ENCODE assay signal across 8 cellular contexts in genomic region chr5:150357326-150358260, GRCh38. TPM values are rescaled to one million over a fixed set of nuclear protein-coding genes. Genes with fewer than 3 reads are reported as not detected.
A peak's percentile ranks its signal among the peaks of the same experiment; 100 is the strongest.
DNase-seq lines count a peak whose midpoint lies in the region; ATAC-seq lines count a peak whose summit lies in the region.

A gene with protein sequence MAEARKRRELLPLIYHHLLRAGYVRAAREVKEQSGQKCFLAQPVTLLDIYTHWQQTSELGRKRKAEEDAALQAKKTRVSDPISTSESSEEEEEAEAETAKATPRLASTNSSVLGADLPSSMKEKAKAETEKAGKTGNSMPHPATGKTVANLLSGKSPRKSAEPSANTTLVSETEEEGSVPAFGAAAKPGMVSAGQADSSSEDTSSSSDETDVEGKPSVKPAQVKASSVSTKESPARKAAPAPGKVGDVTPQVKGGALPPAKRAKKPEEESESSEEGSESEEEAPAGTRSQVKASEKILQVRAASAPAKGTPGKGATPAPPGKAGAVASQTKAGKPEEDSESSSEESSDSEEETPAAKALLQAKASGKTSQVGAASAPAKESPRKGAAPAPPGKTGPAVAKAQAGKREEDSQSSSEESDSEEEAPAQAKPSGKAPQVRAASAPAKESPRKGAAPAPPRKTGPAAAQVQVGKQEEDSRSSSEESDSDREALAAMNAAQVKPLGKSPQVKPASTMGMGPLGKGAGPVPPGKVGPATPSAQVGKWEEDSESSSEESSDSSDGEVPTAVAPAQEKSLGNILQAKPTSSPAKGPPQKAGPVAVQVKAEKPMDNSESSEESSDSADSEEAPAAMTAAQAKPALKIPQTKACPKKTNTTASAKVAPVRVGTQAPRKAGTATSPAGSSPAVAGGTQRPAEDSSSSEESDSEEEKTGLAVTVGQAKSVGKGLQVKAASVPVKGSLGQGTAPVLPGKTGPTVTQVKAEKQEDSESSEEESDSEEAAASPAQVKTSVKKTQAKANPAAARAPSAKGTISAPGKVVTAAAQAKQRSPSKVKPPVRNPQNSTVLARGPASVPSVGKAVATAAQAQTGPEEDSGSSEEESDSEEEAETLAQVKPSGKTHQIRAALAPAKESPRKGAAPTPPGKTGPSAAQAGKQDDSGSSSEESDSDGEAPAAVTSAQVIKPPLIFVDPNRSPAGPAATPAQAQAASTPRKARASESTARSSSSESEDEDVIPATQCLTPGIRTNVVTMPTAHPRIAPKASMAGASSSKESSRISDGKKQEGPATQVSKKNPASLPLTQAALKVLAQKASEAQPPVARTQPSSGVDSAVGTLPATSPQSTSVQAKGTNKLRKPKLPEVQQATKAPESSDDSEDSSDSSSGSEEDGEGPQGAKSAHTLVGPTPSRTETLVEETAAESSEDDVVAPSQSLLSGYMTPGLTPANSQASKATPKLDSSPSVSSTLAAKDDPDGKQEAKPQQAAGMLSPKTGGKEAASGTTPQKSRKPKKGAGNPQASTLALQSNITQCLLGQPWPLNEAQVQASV (N-terminal part only) (plus strand): TSS chr5:150357697. CDS start chr5:150357747, 50 bp downstream.

- H3K9me3 ChIP-seq in NT2/D1 (ENCODE audit: insufficient read depth, low read length) (no peaks in the 10 kb centered on the region), endocrine pancreas (ENCODE audit: control insufficient read depth, low read length) (no peaks in the 10 kb centered on the region)

- peak; percentile 92 for ATAC-seq in GM21381 (IDR thresholded peaks at IDR 0.05; ENCODE audit: unreplicated experiment)
- peak; percentile 97 for ATAC-seq in activated CD8-positive, alpha-beta memory T cell treated with anti-CD3 and anti-CD28 coated beads, Interleukin-2, amount 10 ng/mL, durations not matched to agents 7 days and 5 days

- H3K27ac Mint-ChIP-seq in activated CD8-positive, alpha-beta memory T cell treated with anti-CD3 and anti-CD28 coated beads, Interleukin-2, amount 10 ng/mL, durations not matched to agents 7 days and 5 days, result peak within 1 kb of the TSS; percentile 87

- CTCF ChIA-PET in activated CD8-positive, alpha-beta memory T cell treated with anti-CD3 and anti-CD28 coated beads, Interleukin-2, amount 10 ng/mL, durations not matched to agents 7 days and 5 days (lab: Charles Lee), result interaction anchor here (1.0 to 2.5 kb wide), 5 partner anchors 15 to 357 kb away, joined by 3 to 10 read pairs (median 3); partner anchors contain the start of genes HMGXB3, RPS14 and TIGD6

- H3K9me3 Mint-ChIP-seq in activated CD8-positive, alpha-beta memory T cell treated with anti-CD3 and anti-CD28 coated beads, Interleukin-2, amount 10 ng/mL, durations not matched to agents 7 days and 5 days (ENCODE audit: low read depth), result no peaks in the 10 kb centered on the region

- H3K27me3 ChIP-seq in NT2/D1 (ENCODE audit: insufficient read depth, insufficient read length), result no peaks in the 10 kb centered on the region
- no peaks in the 10 kb centered on the region for H3K27me3 ChIP-seq in endocrine pancreas (ENCODE audit: control insufficient read depth, insufficient read depth, low read length)

- peak; percentile 94 for DNase-seq in COR-L47 (lab: John Stamatoyannopoulos, UW)
- peak in 75 of 76 experiments; percentile 15 to 96 (median 91) for DNase-seq in HUDEP-2 (lab: John Stamatoyannopoulos, UW; ENCODE audit: unreplicated experiment in 76 of 76)
- DNase-seq in NT2/D1 (ENCODE audit: low read depth, low spot score), result peak; percentile 91
- peak; percentile 98 for DNase-seq in activated CD8-positive, alpha-beta memory T cell treated with anti-CD3 and anti-CD28 coated beads, Interleukin-2, amount 10 ng/mL, durations not matched to agents 7 days and 5 days
- DNase-seq in mesenteric fat pad (ENCODE audit: low spot score), result peak; percentile 99
- DNase-seq in stimulated activated CD8-positive, alpha-beta memory T cell treated with anti-CD3 and anti-CD28 coated beads, Interleukin-15, amount 100 ng/mL, for 24 hours (ENCODE audit: low read depth), result peak; percentile 96

- H3K4me3 ChIP-seq in NT2/D1 (ENCODE audit: insufficient read length, low read depth) (peak within 1 kb of the TSS; percentile 91), endocrine pancreas (ENCODE audit: control insufficient read depth, insufficient read depth, low read length) (peak within 1 kb of the TSS; percentile 81)

- H3K9ac ChIP-seq in NT2/D1 (ENCODE audit: insufficient read length, low read depth) (peak within 1 kb of the TSS; percentile 93), endocrine pancreas (ENCODE audit: control insufficient read depth, insufficient read depth, low read length) (peak within 1 kb of the TSS; percentile 83)

- H3K4me1 ChIP-seq in NT2/D1 (ENCODE audit: insufficient read depth, insufficient read length), result peaks cover 4% of the 10 kb centered on the region
- no peaks in the 10 kb centered on the region for H3K4me1 ChIP-seq in endocrine pancreas (ENCODE audit: control insufficient read depth, insufficient read depth, low read length)

- peaks cover 5% of the 10 kb centered on the region for H3K27me3 Mint-ChIP-seq in activated CD8-positive, alpha-beta memory T cell treated with anti-CD3 and anti-CD28 coated beads, Interleukin-2, amount 10 ng/mL, durations not matched to agents 7 days and 5 days

- H3K4me1 Mint-ChIP-seq in activated CD8-positive, alpha-beta memory T cell treated with anti-CD3 and anti-CD28 coated beads, Interleukin-2, amount 10 ng/mL, durations not matched to agents 7 days and 5 days, result peaks cover 39% of the 10 kb centered on the region

- peaks cover 41% of the 10 kb centered on the region for H3K36me3 ChIP-seq in NT2/D1 (ENCODE audit: insufficient read depth, insufficient read length, low read length)
- no peaks in the 10 kb centered on the region for H3K36me3 ChIP-seq in endocrine pancreas (ENCODE audit: control insufficient read depth, insufficient read depth, low read length)

- peaks cover 26% of the 10 kb centered on the region for H3K36me3 Mint-ChIP-seq in activated CD8-positive, alpha-beta memory T cell treated with anti-CD3 and anti-CD28 coated beads, Interleukin-2, amount 10 ng/mL, durations not matched to agents 7 days and 5 days

- H3K4me3 Mint-ChIP-seq in activated CD8-positive, alpha-beta memory T cell treated with anti-CD3 and anti-CD28 coated beads, Interleukin-2, amount 10 ng/mL, durations not matched to agents 7 days and 5 days, result peak within 1 kb of the TSS; percentile 84

RNA-seq across cellular contexts. Expression of the gene that starts here (rescaled TPM):
- total RNA-seq in activated CD8-positive, alpha-beta memory T cell treated with anti-CD3 and anti-CD28 coated beads, Interleukin-2, amount 10 ng/mL, durations not matched to agents 7 days and 5 days, result 10 to 100 TPM; 95.3 to 96.9 TPM
- total RNA-seq in mesenteric fat pad, result 26.1 TPM

Comparison
In these comparisons a context has a peak if more than half of its experiments do, and no peak if none do; other contexts are left out.
1. Peak in every context shown above with its lines: DNase-seq, ATAC-seq and H3K4me3 ChIP-seq.